ENCODE assay signal across 1 cellular context in the genomic region with DNA sequence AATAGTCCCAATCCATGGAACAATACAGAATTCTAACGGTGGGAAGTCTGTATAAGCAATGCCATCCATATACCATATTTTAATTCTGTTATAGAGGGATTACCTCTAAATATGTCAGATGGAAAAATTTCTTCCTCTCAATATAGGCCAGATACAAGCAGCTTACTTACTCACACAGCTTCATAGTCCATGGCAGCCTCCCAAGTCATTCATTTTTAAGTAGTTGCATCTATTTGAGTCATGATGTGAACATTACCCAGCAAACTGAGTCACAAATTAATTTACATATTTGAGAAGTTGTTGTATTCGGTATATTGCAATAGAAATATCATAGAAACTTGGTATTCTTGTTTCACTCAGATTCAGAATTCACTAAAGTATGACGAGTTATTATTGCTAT.
TF ChIP-seq lines count a peak whose summit lies in the region.

No MANE protein-coding gene starts in this region.

TF ChIP-seq in GM23338, 12 proteins besides CTCF, POLR2A, EP300 and RAD21 (continued from another document):
- no peak for TF ChIP-seq ZNF462 (CRISPR knock-in tag; IDR thresholded peaks at IDR 0.05)
- no peak for TF ChIP-seq EZH2phosphoT487 (IDR thresholded peaks at IDR 0.05; ENCODE audit: unreplicated experiment)
- TF ChIP-seq EZH2 (IDR thresholded peaks at IDR 0.05; ENCODE audit: low read depth, unreplicated experiment), result no peak
- TF ChIP-seq STAT1 (IDR thresholded peaks at IDR 0.05; ENCODE audit: unreplicated experiment), result no peak
